ENCODE assay signal across 24 cellular contexts in the genomic region with DNA sequence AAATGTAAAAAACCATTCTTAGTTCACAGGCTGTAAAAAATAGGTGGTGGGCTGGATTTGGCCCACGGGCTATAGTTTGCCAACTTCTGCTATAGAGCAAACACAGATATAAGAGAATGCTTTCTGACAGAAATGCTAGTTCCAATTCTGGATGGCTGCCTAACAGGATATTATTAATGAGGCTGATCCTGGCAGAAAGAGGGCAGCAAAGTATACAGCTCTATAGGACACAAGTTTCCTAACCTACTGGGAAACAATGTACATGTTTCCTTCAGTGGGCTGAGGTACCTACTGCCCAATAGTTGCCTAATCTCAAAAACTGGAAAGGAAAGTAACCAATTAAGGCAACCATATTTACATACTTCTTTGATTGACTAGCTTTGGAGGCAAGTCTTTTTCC. TPM values are rescaled to one million over a fixed set of nuclear protein-coding genes. Genes with fewer than 3 reads are reported as not detected.
DNase-seq lines count a peak whose midpoint lies in the region; TF ChIP-seq lines count a peak whose summit lies in the region.
"Had no signal": no experiment of that assay in that cellular context is flagged by ENCODE, and none has a peak within 500 bp of the region (broad histone marks: within the 10 kb centered on the region; RNA-seq: fewer than 3 reads in every experiment).

No MANE protein-coding gene starts in this region.

- H2AFZ ChIP-seq in OCI-LY7 (ENCODE audit: low read length), result peak overlapping the region; percentile 1; the same call in 1 of the 2 replicates

- no peak overlapping the region for H3K27ac ChIP-seq in OCI-LY7 (ENCODE audit: low read depth, low read length, poor library complexity, severe bottlenecking)
- H3K27ac ChIP-seq: adrenal gland, gastrocnemius medialis, KMS-11, thyroid gland had no signal

- no TSS peak for BruUV-seq in OCI-LY7 (replicated peaks; lab: Mats Ljungman, UMichigan)

- CTCF ChIA-PET in GM10248 (lab: Yijun Ruan, JAX), result interaction anchor here (1.1 to 1.7 kb wide), 3 partner anchors 9 to 267 kb away, joined by 3 to 6 read pairs (median 3); no protein-coding TSS in a partner anchor
- CTCF ChIA-PET in OCI-LY7 (lab: Charles Lee; ENCODE audit: unreplicated experiment), result no interaction called here

- no peak overlapping the region; the same call in 1 of the 2 replicates for H3K4me2 ChIP-seq in OCI-LY7 (ENCODE audit: low read length)
- H3K4me2 ChIP-seq: KMS-11 had no signal

- H3K27me3 Mint-ChIP-seq in mesothelial cell of epicardium (ENCODE audit: low read depth), result no peaks in the 10 kb centered on the region

- peaks cover 39% of the 10 kb centered on the region for H3K4me1 ChIP-seq in OCI-LY7 (ENCODE audit: insufficient read depth, low read length, poor library complexity, severe bottlenecking)
- H3K4me1 ChIP-seq: adrenal gland, gastrocnemius medialis, HAP-1, thyroid gland had no signal

- intact Hi-C loops in OCI-LY7 (cut with micrococcal nuclease; ENCODE audit: unreplicated experiment), result loop anchor here (10.0 kb wide), 1 partner anchor 1072 kb away; a partner anchor contains a TSS

- peak overlapping the region; percentile 4 for H3K27ac Mint-ChIP-seq in mesothelial cell of epicardium
- H3K27ac Mint-ChIP-seq: activated T-helper 17 cell treated with anti-CD3 and anti-CD28 coated beads, Interleukin-2, amount 50 U/mL, for 72 hours; natural killer cell; stimulated activated effector memory CD8-positive, alpha-beta T cell treated with anti-CD3 and anti-CD28 coated beads, Interleukin-12 subunit alpha, Interleukin-12 subunit beta, amount 100 ng/mL, for 72 hours; WTC11 had no signal

- no peaks in the 10 kb centered on the region for H3K9me3 ChIP-seq in OCI-LY7 (ENCODE audit: low read length)
- H3K9me3 ChIP-seq: adrenal gland, gastrocnemius medialis, HAP-1, thyroid gland had no signal

- no peak overlapping the region for H3K4me3 Mint-ChIP-seq in mesothelial cell of epicardium
- H3K4me3 Mint-ChIP-seq: activated T-helper 17 cell treated with anti-CD3 and anti-CD28 coated beads, Interleukin-2, amount 50 U/mL, for 72 hours; natural killer cell; stimulated activated effector memory CD8-positive, alpha-beta T cell treated with anti-CD3 and anti-CD28 coated beads, Interleukin-12 subunit alpha, Interleukin-12 subunit beta, amount 100 ng/mL, for 72 hours; WTC11 had no signal

- in situ Hi-C loops in GM13976 (cut with MboI; ENCODE audit: low sequenced_read_pairs, unreplicated experiment), result no loop called here

- peaks cover 10% of the 10 kb centered on the region for H3K4me1 Mint-ChIP-seq in mesothelial cell of epicardium
- H3K4me1 Mint-ChIP-seq: activated T-helper 17 cell treated with anti-CD3 and anti-CD28 coated beads, Interleukin-2, amount 50 U/mL, for 72 hours; natural killer cell; stimulated activated effector memory CD8-positive, alpha-beta T cell treated with anti-CD3 and anti-CD28 coated beads, Interleukin-12 subunit alpha, Interleukin-12 subunit beta, amount 100 ng/mL, for 72 hours had no signal

- H3K9me2 ChIP-seq in OCI-LY7 (ENCODE audit: insufficient read depth, low read length), result no peaks in the 10 kb centered on the region

- no peaks in the 10 kb centered on the region for H3K79me2 ChIP-seq in OCI-LY7 (ENCODE audit: insufficient read depth, low read depth, low read length)

- no peak for DNase-seq in GM10248 (ENCODE audit: extremely low spot score)
- DNase-seq in OCI-LY7 (ENCODE audit: low spot score), result no peak
- no peak for DNase-seq in epithelial cell of esophagus (ENCODE audit: low read depth)
- no peak for DNase-seq in mesothelial cell of epicardium (ENCODE audit: low spot score in 2 of 2, unreplicated experiment in 2 of 2)
- no peak for DNase-seq in activated naive CD4-positive, alpha-beta T cell treated with Interleukin-2 at 50 U/mL for 16 hours
- DNase-seq in activated CD4-positive, CD25-positive, alpha-beta regulatory T cell (lab: John Stamatoyannopoulos, UW), result no peak
- no peak for DNase-seq in GM13976 (ENCODE audit: low spot score)
- DNase-seq: adrenal gland, DMS153, gastrocnemius medialis, natural killer cell, NCI-H345, SHP77 treated with DMSO at 0.1 percent for 48 hours, T-helper 2 cell, thyroid gland had no signal

- H3K4me3 ChIP-seq in OCI-LY7 (ENCODE audit: low read depth, low read length, poor library complexity, severe bottlenecking) (no peak overlapping the region), epithelial cell of esophagus (ENCODE audit: low read length) (no peak overlapping the region)
- H3K4me3 ChIP-seq: adrenal gland, gastrocnemius medialis, HAP-1, lung, thyroid gland had no signal

- H3K36me3 ChIP-seq in OCI-LY7 (ENCODE audit: insufficient read depth, low read length), result 0 out of 2 replicates have a peak, but pooled peaks cover 12% of the 10 kb centered on the region

- peak; percentile 25 for TF ChIP-seq CTCF in GM10248 (IDR thresholded peaks at IDR 0.05; ENCODE audit: control extremely low read depth, extremely low read depth, low read depth, missing control alignments)
- peak; percentile 39; the same call in 1 of the 2 replicates for TF ChIP-seq CTCF in OCI-LY7 (conservative IDR thresholded peaks at IDR 0.05; ENCODE audit: low read length)
- TF ChIP-seq CTCF in epithelial cell of esophagus (IDR thresholded peaks at IDR 0.05; ENCODE audit: insufficient read depth, low read depth, low read length, missing control alignments), result peak; percentile 20
- TF ChIP-seq CTCF in mesothelial cell of epicardium (IDR thresholded peaks at IDR 0.05; ENCODE audit: unreplicated experiment), result no peak
- TF ChIP-seq CTCF in GM13976 (IDR thresholded peaks at IDR 0.05; ENCODE audit: borderline replicate concordance, control extremely low read depth, extremely low read depth, insufficient read depth, missing control alignments), result no peak

- H3K36me3 Mint-ChIP-seq in mesothelial cell of epicardium, result peaks cover 53% of the 10 kb centered on the region
- H3K36me3 Mint-ChIP-seq: natural killer cell; stimulated activated effector memory CD8-positive, alpha-beta T cell treated with anti-CD3 and anti-CD28 coated beads, Interleukin-12 subunit alpha, Interleukin-12 subunit beta, amount 100 ng/mL, for 72 hours; WTC11 had no signal

- POLR2A ChIA-PET in GM10248 (lab: Yijun Ruan, JAX) (no interaction called here), OCI-LY7 (lab: Charles Lee) (interaction anchor here (0.8 to 2.6 kb wide), 8 partner anchors 9 to 30 kb away, joined by 3 to 10 read pairs (median 4); no protein-coding TSS in a partner anchor)

- no peaks in the 10 kb centered on the region for H4K20me1 ChIP-seq in OCI-LY7 (ENCODE audit: insufficient read depth, low read length)

- H3K9me3 Mint-ChIP-seq in mesothelial cell of epicardium, result no peaks in the 10 kb centered on the region
- H3K9me3 Mint-ChIP-seq: activated T-helper 17 cell treated with anti-CD3 and anti-CD28 coated beads, Interleukin-2, amount 50 U/mL, for 72 hours; natural killer cell; stimulated activated effector memory CD8-positive, alpha-beta T cell treated with anti-CD3 and anti-CD28 coated beads, Interleukin-12 subunit alpha, Interleukin-12 subunit beta, amount 100 ng/mL, for 72 hours; WTC11 had no signal

RNA-seq across cellular contexts. Expression of a gene that starts 58.2 kb away (rescaled TPM):
- not detected in 2 replicates for total RNA-seq in OCI-LY7 (2014; rRNA removed; shearing (Covaris generic))
- total RNA-seq in OCI-LY7 (2022) (not detected in 2 replicates), mesothelial cell of epicardium (not detected in 3 replicates)
- total RNA-seq: activated CD8-positive, alpha-beta memory T cell treated with anti-CD3 and anti-CD28 coated beads for 36 hours; activated T-helper 17 cell treated with anti-CD3 and anti-CD28 coated beads, Interleukin-2, amount 50 U/mL, for 72 hours; adrenal gland; cerebellum; gastrocnemius medialis; natural killer cell; pulmonary artery endothelial cell; thyroid gland had no signal

Comparison
In these comparisons a context has a peak if more than half of its experiments do, and no peak if none do; other contexts are left out.
1. CTCF ChIP-seq: peak in GM10248 (single experiment), OCI-LY7 (single experiment) and epithelial cell of esophagus (single experiment); none in mesothelial cell of epicardium (single experiment) and GM13976 (single experiment).